Comparison of ENCODE assay signal across 1 cellular context in genomic region chr22:28956506-28956905, GRCh38.
TF ChIP-seq lines count a peak whose summit lies in the region.

No MANE protein-coding gene starts in this region.

TF ChIP-seq in HepG2, 621 proteins besides CTCF, POLR2A, EP300 and RAD21 (continued from another document):
- TF ChIP-seq PAXIP1 (CRISPR knock-in tag; conservative IDR thresholded peaks at IDR 0.05) (0 out of 2 replicates have a peak, but pooled peaks have one; percentile 10), HNF4A (CRISPR knock-in tag; IDR thresholded peaks at IDR 0.05) (peak; percentile 36), ZNF280D (CRISPR knock-in tag; IDR thresholded peaks at IDR 0.05) (no peak)
